8 cellular contexts compared by ENCODE assay signal in the genomic region with DNA sequence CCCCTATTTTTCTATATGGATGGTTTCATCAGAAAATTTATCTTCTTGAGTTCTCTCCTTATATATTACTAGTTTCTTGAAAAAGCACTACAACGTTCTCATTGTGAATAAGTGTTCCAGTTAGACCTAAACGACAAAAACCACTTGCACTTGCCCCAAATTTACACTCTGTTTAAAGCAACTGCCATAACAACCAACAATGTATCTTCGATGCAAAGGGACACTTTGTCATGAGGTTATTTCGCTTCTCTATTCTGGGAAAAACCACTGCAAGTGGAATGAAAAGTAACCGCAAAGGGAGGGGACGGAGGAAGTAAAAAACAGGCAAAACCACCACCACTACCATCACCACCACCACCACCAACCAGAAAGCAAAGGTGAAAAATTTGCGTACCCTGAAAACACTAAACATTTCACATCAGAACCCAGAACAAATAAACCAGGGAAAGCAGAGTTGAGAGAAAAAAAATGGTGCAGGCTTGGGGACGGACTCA. TPM values are rescaled to one million over a fixed set of nuclear protein-coding genes. Genes with fewer than 3 reads are reported as not detected.
DNase-seq lines count a peak whose midpoint lies in the region; ATAC-seq and TF ChIP-seq lines count a peak whose summit lies in the region.

No MANE protein-coding gene starts in this region.

- DNase-seq in right atrium auricular region (ENCODE audit: low spot score) (no peak), left ventricle myocardium superior (no peak), SJCRH30 (no peak), A172 (ENCODE audit: low spot score) (no peak)

- H3K4me3 Mint-ChIP-seq in nephron = peak overlapping the region; percentile 85 to 95 (median 89)

- intact Hi-C loops in left ventricle myocardium superior (cut with micrococcal nuclease) = no loop called here

- no peaks in the 10 kb centered on the region for H3K9me3 Mint-ChIP-seq in nephron

- ATAC-seq in left ventricle myocardium superior (no peak), HG03520 (IDR thresholded peaks at IDR 0.05; ENCODE audit: unreplicated experiment) (no peak), GM21619 (IDR thresholded peaks at IDR 0.05; ENCODE audit: unreplicated experiment) (no peak)

- H3K4me1 Mint-ChIP-seq in nephron = peaks cover 28% of the 10 kb centered on the region

- H3K4me1 ChIP-seq in right atrium auricular region = peaks cover 0 to 19% of the 10 kb centered on the region in 2 donors
- no peaks in the 10 kb centered on the region; the same call in 1 of the 2 replicates for H3K4me1 ChIP-seq in SJCRH30

- H3K4me3 ChIP-seq in right atrium auricular region = peak overlapping the region; percentile 85 to 92
- H3K4me3 ChIP-seq in SJCRH30 = peak overlapping the region; percentile 83

- peaks cover 5% of the 10 kb centered on the region for H3K36me3 Mint-ChIP-seq in nephron (ENCODE audit: low read depth)

- H3K36me3 ChIP-seq in right atrium auricular region (no peaks in the 10 kb centered on the region), SJCRH30 (no peaks in the 10 kb centered on the region)

- H3K27me3 Mint-ChIP-seq in nephron (ENCODE audit: low read depth) = no peaks in the 10 kb centered on the region

- H3K27ac Mint-ChIP-seq in nephron = peak overlapping the region; percentile 100

- no peaks in the 10 kb centered on the region for H3K27me3 ChIP-seq in right atrium auricular region
- H3K27me3 ChIP-seq in SJCRH30 = no peaks in the 10 kb centered on the region

- H3K9me3 ChIP-seq in right atrium auricular region (no peaks in the 10 kb centered on the region), SJCRH30 (replicated peaks) (no peaks in the 10 kb centered on the region)

- peak overlapping the region; percentile 100 for H3K27ac ChIP-seq in right atrium auricular region
- peak overlapping the region; percentile 95 for H3K27ac ChIP-seq in SJCRH30
- H3K27ac ChIP-seq in cingulate gyrus (ENCODE audit: low read depth, low read length) = peak overlapping the region; percentile 92

- TF ChIP-seq CTCF in right atrium auricular region (IDR thresholded peaks at IDR 0.05) (no peak), nephron (IDR thresholded peaks at IDR 0.05; ENCODE audit: unreplicated experiment in 3 of 3) (no peak)

RNA-seq across cellular contexts. Expression of gene N4BP2, which starts 1.2 kb away (rescaled TPM):
- total RNA-seq in right atrium auricular region (1 to 10 TPM; 3.2 to 6.4 TPM), left ventricle myocardium superior (4.4 TPM)
- total RNA-seq in SJCRH30 (2014; rRNA removed; shearing (Covaris generic)) = 17.9 and 20.6 TPM in 2 replicates
- 2.7 and 3.0 TPM in 2 replicates for total RNA-seq in A172 (2014; rRNA removed; shearing (Covaris generic))
